In genomic region chr15:57893075-57893474, GRCh38 we compare ENCODE assay signal across 23 cellular contexts.
"Had no signal": no experiment of that assay in that cellular context is flagged by ENCODE, and none has a peak within 500 bp of the region (broad histone marks: within the 10 kb centered on the region; RNA-seq: fewer than 3 reads in every experiment).

No MANE protein-coding gene starts in this region.

- H3K36me3 ChIP-seq: SJCRH30 had no signal

- H3K4me3 ChIP-seq: SJCRH30 had no signal

- H3K27ac ChIP-seq: KMS-11, RWPE1, SJCRH30 had no signal

- H3K4me2 ChIP-seq: KMS-11 had no signal

- H3K9me3 ChIP-seq: SJCRH30 had no signal

- H3K4me1 ChIP-seq: SJCRH30 had no signal

- DNase-seq: IMR-90; Kasumi-1; MM.1S; NCI-H1092 treated with DMSO at 0.1 percent for 48 hours; NCI-H1436; NCI-H187; NCI-H2029; NCI-H2081 treated with DMSO at 0.1 percent for 48 hours; NCI-H2171; NCI-H226; NCI-H446; NCI-H510A; NCI-H524 treated with DMSO at 0.1 percent for 48 hours; NCI-H69; NCI-H774; NK-92 treated with Interleukin-12 subunit alpha and Interleukin-12 subunit beta, amount 100 ng/mL, for 24 hours; PC-3; SHP77 treated with DMSO at 0.1 percent for 48 hours; SJCRH30 had no signal

- H3K27me3 ChIP-seq: SJCRH30 had no signal

- ATAC-seq: Panc1, PC-3, SK-N-SH treated with all-trans-retinoic acid at 6 μM for 48 hours had no signal

- H3K9ac ChIP-seq: KMS-11 had no signal
